ENCODE assay signal across 9 cellular contexts in the genomic region with DNA sequence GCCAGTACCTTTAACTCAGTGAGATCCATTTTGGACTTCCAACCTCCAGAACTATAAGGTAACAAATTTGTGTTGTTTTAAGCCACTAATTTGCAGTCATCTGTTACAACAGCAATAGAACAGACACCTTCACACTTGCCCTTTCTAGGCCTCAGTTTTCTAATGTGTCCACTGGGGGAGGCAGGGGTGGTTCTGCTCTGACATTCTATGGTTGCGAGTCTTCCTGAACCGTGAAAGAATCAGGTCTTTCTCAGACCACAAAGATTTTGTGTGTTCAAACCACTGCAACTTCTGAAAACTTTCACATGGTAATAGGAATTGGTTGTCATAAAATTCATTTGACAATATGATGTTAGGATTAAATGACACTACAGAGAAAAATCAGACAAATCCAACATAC. TPM values are rescaled to one million over a fixed set of nuclear protein-coding genes. Genes with fewer than 3 reads are reported as not detected.
DNase-seq lines count a peak whose midpoint lies in the region; ATAC-seq lines count a peak whose summit lies in the region.
"Had no signal": no experiment of that assay in that cellular context is flagged by ENCODE, and none has a peak within 500 bp of the region (broad histone marks: within the 10 kb centered on the region; RNA-seq: fewer than 3 reads in every experiment).

No MANE protein-coding gene starts in this region.

- CTCF ChIA-PET in CD4-positive, alpha-beta memory T cell (lab: Charles Lee; ENCODE audit: partially characterized antibody), result no interaction called here

- H3K4me1 Mint-ChIP-seq in CD4-positive, alpha-beta memory T cell, result peaks cover 5 to 19% (median 12%) of the 10 kb centered on the region in 4 donors

- H3K27ac Mint-ChIP-seq in CD4-positive, alpha-beta memory T cell, result peak overlapping the region in 4 of 7 donors; percentile 6 to 72 (median 46)

- intact Hi-C loops in CD4-positive, alpha-beta memory T cell (cut with micrococcal nuclease), result no loop called here

- H3K27me3 Mint-ChIP-seq in CD4-positive, alpha-beta memory T cell, result peaks cover 0 to 3% of the 10 kb centered on the region in 2 donors

- H3K27ac ChIP-seq in CD4-positive, alpha-beta memory T cell (ENCODE audit: low read depth, low read length), result no peak overlapping the region

- peaks cover 28% of the 10 kb centered on the region for H3K4me1 ChIP-seq in CD4-positive, alpha-beta memory T cell (ENCODE audit: insufficient read depth, low read length)

- ATAC-seq in GM18870 (IDR thresholded peaks at IDR 0.05; ENCODE audit: unreplicated experiment) (peak; percentile 57), HG02973 (IDR thresholded peaks at IDR 0.05; ENCODE audit: unreplicated experiment) (peak; percentile 64)

- peak overlapping the region in 4 of 8 donors; percentile 0 to 47 (median 17) for H3K4me3 Mint-ChIP-seq in CD4-positive, alpha-beta memory T cell

- POLR2A ChIA-PET in CD4-positive, alpha-beta memory T cell (lab: Charles Lee; ENCODE audit: partially characterized antibody), result no interaction called here

- peaks cover 0 to 4% (median under 1%) of the 10 kb centered on the region in 8 donors for H3K9me3 Mint-ChIP-seq in CD4-positive, alpha-beta memory T cell

- H3K36me3 Mint-ChIP-seq in CD4-positive, alpha-beta memory T cell, result no peaks in the 10 kb centered on the region

- no peak overlapping the region for H3K4me3 ChIP-seq in CD4-positive, alpha-beta memory T cell (ENCODE audit: low read length in 2 of 2)

- no peaks in the 10 kb centered on the region for H3K9me3 ChIP-seq in CD4-positive, alpha-beta memory T cell (ENCODE audit: control insufficient read depth in 1 of 2, low read length in 2 of 2)

- no peaks in the 10 kb centered on the region for H3K36me3 ChIP-seq in CD4-positive, alpha-beta memory T cell (ENCODE audit: insufficient read depth, low read length)

- DNase-seq in CD4-positive, alpha-beta memory T cell, result peak in 3 of 5 donors; percentile 8 to 28 (median 21)
- DNase-seq in activated CD4-positive, alpha-beta T cell treated with anti-CD3 and anti-CD28 coated beads, Interleukin-2, amount 50 U/mL, for 48 hours, result peak; percentile 31 to 49
- DNase-seq in NOMO-1 (lab: John Stamatoyannopoulos, UW; ENCODE audit: unreplicated experiment in 2 of 2), result no peak
- no peak for DNase-seq in effector CD8-positive, alpha-beta T cell (lab: John Stamatoyannopoulos, UW)
- no peak for DNase-seq in activated CD4-positive, CD25-positive, alpha-beta regulatory T cell treated with anti-CD3 and anti-CD28 coated beads, Interleukin-2, amount 50 U/mL, for 72 hours
- no peak for DNase-seq in 8988T
- DNase-seq: NCI-H446 had no signal

- H3K27me3 ChIP-seq in CD4-positive, alpha-beta memory T cell (ENCODE audit: insufficient read depth, low read length), result no peaks in the 10 kb centered on the region

RNA-seq across cellular contexts. Expression of a gene that starts 26.8 kb away (rescaled TPM):
- total RNA-seq in CD4-positive, alpha-beta memory T cell, result under 1 TPM; 0.61 TPM
- not detected for polyA plus RNA-seq in CD4-positive, alpha-beta memory T cell

Comparison
In these comparisons a context has a peak if more than half of its experiments do, and no peak if none do; other contexts are left out.
1. DNase-seq: peak in CD4-positive, alpha-beta memory T cell (3 of 5) and activated CD4-positive, alpha-beta T cell treated with anti-CD3 and anti-CD28 coated beads, Interleukin-2, amount 50 U/mL, for 48 hours (2 of 2); none in NOMO-1 (0 of 2), effector CD8-positive, alpha-beta T cell (single experiment), activated CD4-positive, CD25-positive, alpha-beta regulatory T cell treated with anti-CD3 and anti-CD28 coated beads, Interleukin-2, amount 50 U/mL, for 72 hours (single experiment) and 8988T (single experiment).